In the genomic region with DNA sequence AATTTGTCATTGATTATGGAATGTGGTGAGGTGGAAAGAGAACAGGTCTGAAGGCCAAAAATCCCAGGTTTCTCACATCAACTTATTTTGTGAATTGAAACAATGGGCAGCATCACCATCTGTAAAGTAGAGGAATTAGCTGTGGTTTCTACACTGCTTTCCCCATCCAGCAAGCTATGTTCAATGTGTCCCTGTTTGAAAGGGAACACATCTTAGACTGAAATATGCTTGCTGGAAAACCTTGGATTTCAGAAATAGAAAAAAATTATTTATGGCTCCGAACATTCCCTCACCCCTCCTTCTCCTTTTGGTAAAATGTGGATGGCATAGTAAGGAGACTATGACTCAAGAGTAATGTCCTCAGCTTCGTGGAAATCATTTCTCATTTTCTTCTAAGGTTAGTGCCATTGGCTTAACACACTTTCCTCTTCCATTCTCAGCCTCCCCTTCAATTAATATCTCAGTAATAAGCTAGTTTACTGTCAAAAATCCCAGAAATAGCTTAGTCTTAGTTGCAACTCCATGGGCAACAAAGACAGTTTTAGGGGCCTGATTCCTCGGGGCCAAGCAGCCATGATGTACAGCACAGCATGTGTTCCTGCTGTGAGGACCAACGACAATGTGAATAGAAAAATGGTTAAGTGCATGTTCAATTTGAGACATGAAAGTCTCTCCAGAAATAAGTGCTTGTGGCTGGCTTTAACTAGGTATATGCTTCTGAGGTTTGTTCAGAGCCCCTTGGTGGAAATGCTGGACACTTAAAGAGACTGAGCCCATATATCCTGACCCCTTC, we compare ENCODE assay signal across 18 cellular contexts.
"Had no signal": no experiment of that assay in that cellular context is flagged by ENCODE, and none has a peak within 500 bp of the region (broad histone marks: within the 10 kb centered on the region; RNA-seq: fewer than 3 reads in every experiment).

No MANE protein-coding gene starts in this region.

- H3K27me3 Mint-ChIP-seq: activated naive CD4-positive, alpha-beta T cell treated with anti-CD3 and anti-CD28 coated beads, Interleukin-2, amount 50 U/mL, for 24 hours; brain; T-helper 17 cell had no signal

- H3K27ac Mint-ChIP-seq: activated CD8-positive, alpha-beta T cell treated with anti-CD3 and anti-CD28 coated beads, Interleukin-2, amount 10 ng/mL, durations not matched to agents 7 days and 5 days; activated naive CD4-positive, alpha-beta T cell treated with anti-CD3 and anti-CD28 coated beads, Interleukin-2, amount 50 U/mL, for 24 hours; brain; T-helper 17 cell had no signal

- ATAC-seq: activated CD8-positive, alpha-beta T cell treated with anti-CD3 and anti-CD28 coated beads, Interleukin-2, amount 10 ng/mL, durations not matched to agents 7 days and 5 days; T-helper 17 cell had no signal

- H3K4me1 Mint-ChIP-seq: T-helper 17 cell had no signal

- H3K4me3 Mint-ChIP-seq: activated CD8-positive, alpha-beta T cell treated with anti-CD3 and anti-CD28 coated beads, Interleukin-2, amount 10 ng/mL, durations not matched to agents 7 days and 5 days; activated naive CD4-positive, alpha-beta T cell treated with anti-CD3 and anti-CD28 coated beads, Interleukin-2, amount 50 U/mL, for 24 hours; brain; T-helper 17 cell had no signal

- H3K36me3 Mint-ChIP-seq: brain had no signal

- DNase-seq: activated CD4-positive, alpha-beta T cell treated with anti-CD3 and anti-CD28 coated beads for 48 hours; activated CD8-positive, alpha-beta memory T cell treated with anti-CD3 and anti-CD28 coated beads, Interleukin-2, amount 50 U/mL, for 4 hours; activated CD8-positive, alpha-beta T cell treated with anti-CD3 and anti-CD28 coated beads, Interleukin-2, amount 10 ng/mL, durations not matched to agents 7 days and 5 days; activated effector memory CD4-positive, alpha-beta T cell treated with anti-CD3 and anti-CD28 coated beads, Interleukin-2, amount 50 U/mL, for 16 hours; activated T-cell treated with anti-CD3 and anti-CD28 coated beads, Interleukin-2, amount 50 U/mL, for 48 hours; amniotic stem cell; central memory CD4-positive, alpha-beta T cell; cortex of kidney; effector CD4-positive, alpha-beta T cell; midbrain; posterior cingulate gyrus; small intestine; stimulated activated CD4-positive, alpha-beta T cell treated with anti-CD3 and anti-CD28 coated beads, Interleukin-4, amount 100 ng/mL, for 4 hours; stimulated activated CD8-positive, alpha-beta memory T cell treated with anti-CD3 and anti-CD28 coated beads, Interleukin-4, amount 100 ng/mL, for 48 hours; stimulated activated naive CD4-positive, alpha-beta T cell treated with Interleukin-2 at 50 U/mL for 16 hours; T-helper 17 cell had no signal
